In the genomic region with DNA sequence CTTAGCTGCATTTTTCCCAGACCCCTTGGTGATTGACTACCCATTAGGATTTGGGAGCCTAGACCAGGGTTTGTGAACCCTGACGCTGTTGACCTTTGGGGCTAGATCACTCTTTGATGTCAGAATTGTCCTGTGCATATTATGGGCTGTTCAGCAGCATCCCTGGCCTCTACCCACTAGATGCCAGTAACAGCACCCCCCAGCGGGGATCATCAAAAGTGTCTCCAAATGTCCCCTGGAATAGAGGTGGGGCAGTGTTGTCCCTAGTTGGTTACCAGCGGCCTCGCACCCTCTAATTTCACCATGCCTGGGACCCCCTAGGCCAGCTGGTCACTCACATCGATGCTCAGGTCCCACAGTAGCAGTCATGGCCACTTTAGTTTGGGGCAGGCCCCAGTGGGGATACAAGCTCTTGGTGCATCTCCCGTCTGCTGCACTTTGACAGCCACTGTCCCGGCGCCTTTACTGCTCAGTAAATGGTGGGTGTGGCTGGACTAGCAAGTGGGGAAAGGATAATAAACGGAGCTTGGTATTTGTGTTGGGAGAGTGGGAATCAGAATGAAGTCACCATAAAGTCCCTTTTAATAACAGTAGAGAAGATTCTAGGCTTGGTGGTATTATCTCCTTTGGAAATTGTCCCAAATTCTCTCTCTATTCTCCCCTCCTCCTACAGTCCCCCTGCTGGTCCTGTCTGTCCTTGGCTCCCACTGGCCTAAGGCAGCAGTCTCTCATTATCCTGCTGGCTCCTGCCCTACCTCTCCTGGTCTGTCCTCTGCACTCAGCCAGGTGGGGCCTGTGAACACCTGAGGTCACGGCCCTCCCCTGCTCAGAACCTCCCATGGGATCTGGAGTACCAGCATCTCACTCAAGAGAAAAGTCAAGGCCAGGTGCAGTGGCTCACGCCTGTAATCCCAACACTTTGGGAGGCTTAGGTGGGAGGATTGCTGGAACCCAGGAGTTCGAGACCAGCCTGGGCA, we compare ENCODE assay signal across 15 cellular contexts.
DNase-seq lines count a peak whose midpoint lies in the region; ATAC-seq, FAIRE-seq and TF ChIP-seq lines count a peak whose summit lies in the region.
"Had no signal": no experiment of that assay in that cellular context is flagged by ENCODE, and none has a peak within 500 bp of the region (broad histone marks: within the 10 kb centered on the region; RNA-seq: fewer than 3 reads in every experiment).

No MANE protein-coding gene starts in this region.

- no peak overlapping the region for H2AFZ ChIP-seq in HepG2 (ENCODE audit: low read length)
- no peak overlapping the region for H2AFZ ChIP-seq in PC-9

- H3K4me1 Mint-ChIP-seq in activated CD8-positive, alpha-beta T cell treated with anti-CD3 and anti-CD28 coated beads for 36 hours (ENCODE audit: low read depth), result peaks cover 14% of the 10 kb centered on the region

- POLR2A ChIA-PET in HepG2 (lab: Yijun Ruan, JAX) (no interaction called here), PC-9 (lab: Charles Lee; ENCODE audit: unreplicated experiment) (no interaction called here)
- POLR2A ChIA-PET in activated CD8-positive, alpha-beta T cell treated with anti-CD3 and anti-CD28 coated beads for 36 hours (lab: Charles Lee), result interaction anchor here (0.9 to 1.5 kb wide), 2 partner anchors 8 to 49 kb away, joined by 3 to 4 read pairs; no protein-coding TSS in a partner anchor

- H3K27ac ChIP-seq in HepG2 (ENCODE audit: extremely low read length, insufficient read depth, low read length) (no peak overlapping the region), right lobe of liver (no peak overlapping the region), PC-9 (no peak overlapping the region), SJCRH30 (no peak overlapping the region), gastroesophageal sphincter (no peak overlapping the region)

- no peak for FAIRE-seq in HepG2 (lab: Jason Lieb, UNC)
- FAIRE-seq: TTC549 had no signal

- no peak for TF ChIP-seq POLR2A in HepG2 (IDR thresholded peaks at IDR 0.05; ENCODE audit: insufficient read depth in 1 of 2, low read depth in 2 of 2, low read length in 2 of 2)
- TF ChIP-seq POLR2A in right lobe of liver (IDR thresholded peaks at IDR 0.05), result no peak
- TF ChIP-seq POLR2A in gastroesophageal sphincter (IDR thresholded peaks at IDR 0.05), result no peak

- H3K9me3 ChIP-seq in HepG2 (ENCODE audit: low read length) (no peaks in the 10 kb centered on the region), right lobe of liver (no peaks in the 10 kb centered on the region), PC-9 (ENCODE audit: insufficient read depth, low read depth) (no peaks in the 10 kb centered on the region), SJCRH30 (replicated peaks) (no peaks in the 10 kb centered on the region), gastroesophageal sphincter (no peaks in the 10 kb centered on the region)

- peaks cover 2% of the 10 kb centered on the region for H3K36me3 Mint-ChIP-seq in activated CD8-positive, alpha-beta T cell treated with anti-CD3 and anti-CD28 coated beads for 36 hours (ENCODE audit: low read depth)

- H3K4me1 ChIP-seq in HepG2 (ENCODE audit: insufficient read depth, low read length) (peaks cover 38% of the 10 kb centered on the region), right lobe of liver (peaks cover 0 to 21% (median 8%) of the 10 kb centered on the region in 4 donors), PC-9 (replicated peaks; ENCODE audit: insufficient read depth) (peaks cover 41% of the 10 kb centered on the region), SJCRH30 (no peaks in the 10 kb centered on the region), gastroesophageal sphincter (no peaks in the 10 kb centered on the region)

- TF ChIP-seq RAD21 in HepG2 (CRISPR knock-in tag; IDR thresholded peaks at IDR 0.05), result peak; percentile 44; the same call in 1 of the 2 replicates

- H4K20me1 ChIP-seq in HepG2 (ENCODE audit: insufficient read depth, low read length), result no peaks in the 10 kb centered on the region
- peaks cover 4% of the 10 kb centered on the region for H4K20me1 ChIP-seq in PC-9 (ENCODE audit: insufficient read depth)

- no peak overlapping the region for H3K27ac Mint-ChIP-seq in activated CD8-positive, alpha-beta T cell treated with anti-CD3 and anti-CD28 coated beads for 36 hours
- H3K27ac Mint-ChIP-seq: stimulated activated naive CD8-positive, alpha-beta T cell treated with anti-CD3 and anti-CD28 coated beads, Interleukin-15, Interleukin-2, amounts not matched to agents 100 ng/mL and 50 ng/mL, for 24 hours had no signal

- no peaks in the 10 kb centered on the region for H3K9me2 ChIP-seq in PC-9 (ENCODE audit: insufficient read depth)

- TF ChIP-seq EP300 in HepG2 (IDR thresholded peaks at IDR 0.05; ENCODE audit: low read depth in 2 of 2, low read length in 2 of 2) (no peak), HepG2 (CRISPR knock-in tag; IDR thresholded peaks at IDR 0.05; ENCODE audit: borderline replicate concordance) (no peak), gastroesophageal sphincter (IDR thresholded peaks at IDR 0.05) (no peak)

- TF ChIP-seq CTCF in HepG2 (CRISPR knock-in tag; IDR thresholded peaks at IDR 0.05) (peak; percentile 46), right lobe of liver (IDR thresholded peaks at IDR 0.05) (no peak), PC-9 (conservative IDR thresholded peaks at IDR 0.05) (peak; percentile 42), fibroblast of pulmonary artery (IDR thresholded peaks at IDR 0.05; ENCODE audit: low read length, missing control alignments) (peak; percentile 17), gastroesophageal sphincter (IDR thresholded peaks at IDR 0.05) (no peak)
- no peak for TF ChIP-seq CTCF in activated CD8-positive, alpha-beta T cell treated with anti-CD3 and anti-CD28 coated beads for 36 hours (IDR thresholded peaks at IDR 0.05)

- CTCF ChIA-PET in HepG2 (lab: Yijun Ruan, JAX; ENCODE audit: low intra/inter-chr PET ratio, low total read pairs) (interaction anchor here (1.7 kb wide), 1 partner anchor 85 kb away, joined by 10 read pairs; no protein-coding TSS in a partner anchor), PC-9 (lab: Charles Lee) (no interaction called here)
- CTCF ChIA-PET in activated CD8-positive, alpha-beta T cell treated with anti-CD3 and anti-CD28 coated beads for 36 hours (lab: Charles Lee), result interaction anchor here (0.6 to 1.0 kb wide), 2 partner anchors 16 to 218 kb away, joined by 3 read pairs; no protein-coding TSS in a partner anchor

- H3K9me3 Mint-ChIP-seq in activated CD8-positive, alpha-beta T cell treated with anti-CD3 and anti-CD28 coated beads for 36 hours, result no peaks in the 10 kb centered on the region
- H3K9me3 Mint-ChIP-seq: central memory CD8-positive, alpha-beta T cell; stimulated activated naive CD8-positive, alpha-beta T cell treated with anti-CD3 and anti-CD28 coated beads, Interleukin-15, Interleukin-2, amounts not matched to agents 100 ng/mL and 50 ng/mL, for 24 hours had no signal

- H3F3A ChIP-seq in PC-9 (ENCODE audit: insufficient read depth, low read depth), result peaks cover 30% of the 10 kb centered on the region; the same call in 1 of the 2 replicates

- peak; percentile 21 for DNase-seq in HepG2 (ENCODE audit: low spot score)
- DNase-seq in right lobe of liver, result no peak
- DNase-seq in PC-9, result no peak
- DNase-seq in fibroblast of pulmonary artery (ENCODE audit: low read depth), result no peak
- no peak for DNase-seq in SJCRH30
- DNase-seq in NCI-H345 treated with DMSO at 0.1 percent for 48 hours (lab: John Stamatoyannopoulos, UW; ENCODE audit: unreplicated experiment), result no peak
- no peak for DNase-seq in activated CD8-positive, alpha-beta T cell treated with anti-CD3 and anti-CD28 coated beads for 36 hours
- DNase-seq: AML-193, GF-D8, islet precursor cell, NCI-H146 had no signal

- H3K79me2 ChIP-seq in HepG2 (ENCODE audit: insufficient read depth, low read length) (peaks cover 6% of the 10 kb centered on the region), PC-9 (ENCODE audit: low read depth) (peaks cover 11% of the 10 kb centered on the region)

- no peak overlapping the region for H3K4me2 ChIP-seq in HepG2 (ENCODE audit: low read depth, low read length)
- no peak overlapping the region for H3K4me2 ChIP-seq in PC-9

- 94% methylated on average over 7 of the region's 12 CpGs for WGBS in HepG2 (ENCODE audit: low lambda C conversion rate)
- 90% methylated on average over 8 of the region's 12 CpGs for WGBS in right lobe of liver (ENCODE audit: insufficient coverage, low coverage, low lambda C conversion rate, missing lambda C conversion rate)
- 88 to 90% methylated on average over 3 to 4 of the region's 12 CpGs for WGBS in gastroesophageal sphincter (ENCODE audit: low coverage in 1 of 2), 2 donors

- H3K36me3 ChIP-seq in HepG2 (replicated peaks in 1 of 2; ENCODE audit: control insufficient read depth in 1 of 2, insufficient read depth in 2 of 2, low read length in 2 of 2) (no peaks in the 10 kb centered on the region; a peak in 1 of 5 replicates), right lobe of liver (no peaks in the 10 kb centered on the region), PC-9 (ENCODE audit: low read depth) (no peaks in the 10 kb centered on the region), SJCRH30 (no peaks in the 10 kb centered on the region), gastroesophageal sphincter (no peaks in the 10 kb centered on the region)

- intact Hi-C loops in HepG2 (cut with micrococcal nuclease; ENCODE audit: unreplicated experiment) (loop anchor here (2.0 kb wide), 1 partner anchor 81 kb away; the partner anchor contains the start of genes SIPA1L3 and WDR87), right lobe of liver (cut with DNase I) (no loop called here), PC-9 (cut with micrococcal nuclease; ENCODE audit: unreplicated experiment) (no loop called here)
- intact Hi-C loops in activated CD8-positive, alpha-beta T cell treated with anti-CD3 and anti-CD28 coated beads for 36 hours (cut with micrococcal nuclease), result no loop called here

- peak; percentile 56 for ATAC-seq in HepG2
- ATAC-seq in right lobe of liver, result no peak
- no peak for ATAC-seq in gastroesophageal sphincter
- no peak for ATAC-seq in activated CD8-positive, alpha-beta T cell treated with anti-CD3 and anti-CD28 coated beads for 36 hours

- H3K27me3 ChIP-seq in HepG2 (ENCODE audit: control insufficient read depth in 1 of 2, insufficient read depth in 2 of 2, low read length in 2 of 2), result no peaks in the 10 kb centered on the region
- H3K27me3 ChIP-seq in right lobe of liver, result no peaks in the 10 kb centered on the region
- H3K27me3 ChIP-seq in PC-9 (ENCODE audit: insufficient read depth, low read depth), result no peaks in the 10 kb centered on the region
- H3K27me3 ChIP-seq in SJCRH30, result no peaks in the 10 kb centered on the region
- H3K27me3 ChIP-seq in gastroesophageal sphincter, result no peaks in the 10 kb centered on the region

- no peak overlapping the region for H3K9ac ChIP-seq in HepG2 (ENCODE audit: insufficient read depth, low read depth, low read length)

- no TSS peak for BruUV-seq in HepG2 (replicated peaks; lab: Mats Ljungman, UMichigan)
- no TSS peak for BruUV-seq in PC-9 (replicated peaks; lab: Mats Ljungman, UMichigan)

- in situ Hi-C loops in HepG2 (cut with HindIII; ENCODE audit: extremely low pct_ligation_motif_present, low pct_unique_long_range_greater_than_20kb), result loop anchor here (5.0 kb wide), 1 partner anchor 85 kb away; no protein-coding TSS in a partner anchor

- no peaks in the 10 kb centered on the region for H3K27me3 Mint-ChIP-seq in activated CD8-positive, alpha-beta T cell treated with anti-CD3 and anti-CD28 coated beads for 36 hours
- H3K27me3 Mint-ChIP-seq: central memory CD8-positive, alpha-beta T cell; stimulated activated naive CD8-positive, alpha-beta T cell treated with anti-CD3 and anti-CD28 coated beads, Interleukin-15, Interleukin-2, amounts not matched to agents 100 ng/mL and 50 ng/mL, for 24 hours had no signal

- H3K4me3 Mint-ChIP-seq in activated CD8-positive, alpha-beta T cell treated with anti-CD3 and anti-CD28 coated beads for 36 hours, result no peak overlapping the region
- H3K4me3 Mint-ChIP-seq: central memory CD8-positive, alpha-beta T cell; stimulated activated naive CD8-positive, alpha-beta T cell treated with anti-CD3 and anti-CD28 coated beads, Interleukin-15, Interleukin-2, amounts not matched to agents 100 ng/mL and 50 ng/mL, for 24 hours had no signal

- H3K4me3 ChIP-seq in HepG2 (replicated peaks in 1 of 3; ENCODE audit: insufficient read depth in 1 of 3, low read depth in 2 of 3, low read length in 3 of 3) (no peak overlapping the region), right lobe of liver (no peak overlapping the region), PC-9 (no peak overlapping the region), fibroblast of pulmonary artery (replicated peaks; ENCODE audit: low read depth, low read length) (no peak overlapping the region), SJCRH30 (no peak overlapping the region), gastroesophageal sphincter (no peak overlapping the region)

Comparison
In these comparisons a context has a peak if more than half of its experiments do, and no peak if none do; other contexts are left out.
1. CTCF ChIP-seq: peak in HepG2 (single experiment), PC-9 (single experiment) and fibroblast of pulmonary artery (single experiment); none in right lobe of liver (0 of 4), gastroesophageal sphincter (0 of 4) and activated CD8-positive, alpha-beta T cell treated with anti-CD3 and anti-CD28 coated beads for 36 hours (single experiment).